Comparison of ENCODE assay signal across 18 cellular contexts in genomic region chr1:154236855-154237254, GRCh38. TPM values are rescaled to one million over a fixed set of nuclear protein-coding genes. Genes with fewer than 3 reads are reported as not detected.
DNase-seq lines count a peak whose midpoint lies in the region; ATAC-seq, FAIRE-seq and TF ChIP-seq lines count a peak whose summit lies in the region.
"Had no signal": no experiment of that assay in that cellular context is flagged by ENCODE, and none has a peak within 500 bp of the region (broad histone marks: within the 10 kb centered on the region; RNA-seq: fewer than 3 reads in every experiment).

No MANE protein-coding gene starts in this region.

- in situ Hi-C loops in HepG2 (cut with HindIII; ENCODE audit: extremely low pct_ligation_motif_present, low pct_unique_long_range_greater_than_20kb) = no loop called here

- FAIRE-seq in HepG2 (lab: Jason Lieb, UNC) = no peak

- DNase-seq in activated CD4-positive, alpha-beta T cell treated with anti-CD3 and anti-CD28 coated beads for 36 hours = no peak
- DNase-seq in activated CD4-positive, alpha-beta T cell treated with anti-CD3 and anti-CD28 coated beads, Interleukin-2, amount 50 U/mL, for 1 hour = no peak
- DNase-seq in Caco-2 (no peak), HepG2 (ENCODE audit: low spot score) (no peak), GM19238 (ENCODE audit: insufficient read length, low spot score) (no peak), NCI-H524 treated with DMSO at 0.1 percent for 48 hours (lab: John Stamatoyannopoulos, UW) (no peak)
- DNase-seq in stimulated activated effector memory CD8-positive, alpha-beta T cell treated with anti-CD3 and anti-CD28 coated beads, Interleukin-12 subunit alpha, Interleukin-12 subunit beta, amount 100 ng/mL, for 72 hours (ENCODE audit: low spot score in 2 of 2) = no peak
- DNase-seq: Calu3, DMS 273 treated with DMSO at 0.1 percent for 48 hours, H7 had no signal

- H3K4me3 Mint-ChIP-seq in activated CD4-positive, alpha-beta T cell treated with anti-CD3 and anti-CD28 coated beads for 36 hours = no peak overlapping the region
- H3K4me3 Mint-ChIP-seq in Caco-2 (ENCODE audit: unreplicated experiment) = peak overlapping the region; percentile 6
- no peak overlapping the region for H3K4me3 Mint-ChIP-seq in stimulated activated effector memory CD8-positive, alpha-beta T cell treated with anti-CD3 and anti-CD28 coated beads, Interleukin-12 subunit alpha, Interleukin-12 subunit beta, amount 100 ng/mL, for 72 hours
- H3K4me3 Mint-ChIP-seq: CD14-positive monocyte, GM23338, IgD-negative memory B cell had no signal

- H3K9me3 ChIP-seq in Caco-2 = no peaks in the 10 kb centered on the region
- H3K9me3 ChIP-seq in HepG2 (ENCODE audit: low read length) = no peaks in the 10 kb centered on the region

- peaks cover 27% of the 10 kb centered on the region for H3K4me1 ChIP-seq in Caco-2
- H3K4me1 ChIP-seq in HepG2 (ENCODE audit: insufficient read depth, low read length) = peaks cover 57% of the 10 kb centered on the region

- TF ChIP-seq EP300 in HepG2 (IDR thresholded peaks at IDR 0.05; ENCODE audit: low read depth in 2 of 2, low read length in 2 of 2) (no peak), HepG2 (CRISPR knock-in tag; IDR thresholded peaks at IDR 0.05; ENCODE audit: borderline replicate concordance) (no peak)

- H4K20me1 ChIP-seq in HepG2 (ENCODE audit: insufficient read depth, low read length) = 0 out of 2 replicates have a peak, but pooled peaks cover 4% of the 10 kb centered on the region

- no peak for ATAC-seq in activated CD4-positive, alpha-beta T cell treated with anti-CD3 and anti-CD28 coated beads for 36 hours
- ATAC-seq in HepG2 = no peak
- no peak for ATAC-seq in stimulated activated effector memory CD8-positive, alpha-beta T cell treated with anti-CD3 and anti-CD28 coated beads, Interleukin-12 subunit alpha, Interleukin-12 subunit beta, amount 100 ng/mL, for 72 hours
- ATAC-seq: GM23338 had no signal

- peak overlapping the region; percentile 64 for H3K4me2 ChIP-seq in HepG2 (ENCODE audit: low read depth, low read length)
- H3K4me2 ChIP-seq: GM23338 had no signal

- H3K9me3 Mint-ChIP-seq in activated CD4-positive, alpha-beta T cell treated with anti-CD3 and anti-CD28 coated beads for 36 hours (ENCODE audit: low read depth) = no peaks in the 10 kb centered on the region
- no peaks in the 10 kb centered on the region for H3K9me3 Mint-ChIP-seq in Caco-2 (ENCODE audit: unreplicated experiment)
- H3K9me3 Mint-ChIP-seq in stimulated activated effector memory CD8-positive, alpha-beta T cell treated with anti-CD3 and anti-CD28 coated beads, Interleukin-12 subunit alpha, Interleukin-12 subunit beta, amount 100 ng/mL, for 72 hours = no peaks in the 10 kb centered on the region
- H3K9me3 Mint-ChIP-seq: CD14-positive monocyte, GM23338, IgD-negative memory B cell had no signal

- 60% methylated on average over 4 of the region's 4 CpGs for WGBS in HepG2 (ENCODE audit: low lambda C conversion rate)

- H3K27me3 Mint-ChIP-seq in activated CD4-positive, alpha-beta T cell treated with anti-CD3 and anti-CD28 coated beads for 36 hours = no peaks in the 10 kb centered on the region
- no peaks in the 10 kb centered on the region for H3K27me3 Mint-ChIP-seq in Caco-2 (ENCODE audit: insufficient read depth, unreplicated experiment)
- H3K27me3 Mint-ChIP-seq: IgD-negative memory B cell had no signal

- no peak for TF ChIP-seq RAD21 in HepG2 (CRISPR knock-in tag; IDR thresholded peaks at IDR 0.05)

- CTCF ChIA-PET in activated CD4-positive, alpha-beta T cell treated with anti-CD3 and anti-CD28 coated beads for 36 hours (lab: Charles Lee) = no interaction called here
- CTCF ChIA-PET in Caco-2 (lab: Charles Lee) = no interaction called here
- CTCF ChIA-PET in HepG2 (lab: Yijun Ruan, JAX; ENCODE audit: low intra/inter-chr PET ratio, low total read pairs) = no interaction called here

- H3K36me3 Mint-ChIP-seq in activated CD4-positive, alpha-beta T cell treated with anti-CD3 and anti-CD28 coated beads for 36 hours (ENCODE audit: low read depth) = peaks cover 64% of the 10 kb centered on the region
- H3K36me3 Mint-ChIP-seq in Caco-2 (ENCODE audit: insufficient read depth, unreplicated experiment) = peaks cover 99% of the 10 kb centered on the region
- peaks cover 100% of the 10 kb centered on the region for H3K36me3 Mint-ChIP-seq in stimulated activated effector memory CD8-positive, alpha-beta T cell treated with anti-CD3 and anti-CD28 coated beads, Interleukin-12 subunit alpha, Interleukin-12 subunit beta, amount 100 ng/mL, for 72 hours

- H3K79me2 ChIP-seq in HepG2 (ENCODE audit: insufficient read depth, low read length) = peaks cover 35% of the 10 kb centered on the region

- intact Hi-C loops in activated CD4-positive, alpha-beta T cell treated with anti-CD3 and anti-CD28 coated beads for 36 hours (cut with DNase I, micrococcal nuclease) = loop anchor here in 1 of 2 experiments (1.0 kb wide), 1 partner anchor 9 kb away; no protein-coding TSS in a partner anchor
- intact Hi-C loops in Caco-2 (cut with micrococcal nuclease; ENCODE audit: unreplicated experiment) (loop anchor here (1.0 kb wide), 3 partner anchors 15 to 51 kb away; partner anchors contain the start of gene HAX1), HepG2 (cut with micrococcal nuclease; ENCODE audit: unreplicated experiment) (loop anchor here (2.0 kb wide), 1 partner anchor 16 kb away; the partner anchor contains the start of gene UBAP2L)

- H3K27ac ChIP-seq in HepG2 (ENCODE audit: extremely low read length, insufficient read depth, low read length) = peak overlapping the region; percentile 80
- H3K27ac ChIP-seq: 22Rv1 had no signal

- peaks cover 27% of the 10 kb centered on the region for H3K4me1 Mint-ChIP-seq in activated CD4-positive, alpha-beta T cell treated with anti-CD3 and anti-CD28 coated beads for 36 hours
- peaks cover 27% of the 10 kb centered on the region for H3K4me1 Mint-ChIP-seq in Caco-2 (ENCODE audit: low read depth, unreplicated experiment)
- peaks cover 21% of the 10 kb centered on the region for H3K4me1 Mint-ChIP-seq in stimulated activated effector memory CD8-positive, alpha-beta T cell treated with anti-CD3 and anti-CD28 coated beads, Interleukin-12 subunit alpha, Interleukin-12 subunit beta, amount 100 ng/mL, for 72 hours
- H3K4me1 Mint-ChIP-seq: CD14-positive monocyte, GM23338 had no signal

- TF ChIP-seq CTCF in Caco-2 (IDR thresholded peaks at IDR 0.05; ENCODE audit: insufficient read depth in 1 of 2, low read depth in 1 of 2, low read length in 1 of 2, severe bottlenecking in 1 of 2, unreplicated experiment in 1 of 2) (no peak), HepG2 (CRISPR knock-in tag; IDR thresholded peaks at IDR 0.05) (no peak)

- peak overlapping the region; percentile 17 for H3K27ac Mint-ChIP-seq in activated CD4-positive, alpha-beta T cell treated with anti-CD3 and anti-CD28 coated beads for 36 hours
- no peak overlapping the region for H3K27ac Mint-ChIP-seq in Caco-2 (ENCODE audit: unreplicated experiment)
- peak overlapping the region; percentile 23 for H3K27ac Mint-ChIP-seq in stimulated activated effector memory CD8-positive, alpha-beta T cell treated with anti-CD3 and anti-CD28 coated beads, Interleukin-12 subunit alpha, Interleukin-12 subunit beta, amount 100 ng/mL, for 72 hours
- H3K27ac Mint-ChIP-seq: GM23338, IgD-negative memory B cell had no signal

- no peak overlapping the region for H2AFZ ChIP-seq in HepG2 (ENCODE audit: low read length)
- H2AFZ ChIP-seq: GM23338 had no signal

- BruUV-seq in Caco-2 (replicated peaks; lab: Mats Ljungman, UMichigan) = no TSS peak
- no TSS peak for BruUV-seq in HepG2 (replicated peaks; lab: Mats Ljungman, UMichigan)

- H3K36me3 ChIP-seq in Caco-2 (ENCODE audit: control insufficient read depth, insufficient read depth, low read length) = peaks cover 8% of the 10 kb centered on the region
- peaks cover 21 to 64% of the 10 kb centered on the region in 2 experiments for H3K36me3 ChIP-seq in HepG2 (replicated peaks in 1 of 2; ENCODE audit: control insufficient read depth in 1 of 2, insufficient read depth in 2 of 2, low read length in 2 of 2)

- H3K4me3 ChIP-seq in Caco-2 (ENCODE audit: low read depth, low read length) (no peak overlapping the region), HepG2 (replicated peaks in 1 of 3; ENCODE audit: insufficient read depth in 1 of 3, low read depth in 2 of 3, low read length in 3 of 3) (peak overlapping the region in 1 of 3 experiments; percentile 49; a peak in 1 of 6 replicates)
- H3K4me3 ChIP-seq: GM23338 had no signal

- no peaks in the 10 kb centered on the region for H3K27me3 ChIP-seq in Caco-2 (replicated peaks; ENCODE audit: control insufficient read depth, insufficient read depth, low read length)
- H3K27me3 ChIP-seq in HepG2 (ENCODE audit: control insufficient read depth in 1 of 2, insufficient read depth in 2 of 2, low read length in 2 of 2) = no peaks in the 10 kb centered on the region

- no peak for TF ChIP-seq POLR2A in HepG2 (IDR thresholded peaks at IDR 0.05; ENCODE audit: insufficient read depth in 1 of 2, low read depth in 2 of 2, low read length in 2 of 2)

- POLR2A ChIA-PET in activated CD4-positive, alpha-beta T cell treated with anti-CD3 and anti-CD28 coated beads for 36 hours (lab: Charles Lee) = no interaction called here
- POLR2A ChIA-PET in Caco-2 (lab: Charles Lee) = no interaction called here
- POLR2A ChIA-PET in HepG2 (lab: Yijun Ruan, JAX) = interaction anchor here (0.8 to 5.1 kb wide), 2 partner anchors 13 to 17 kb away, joined by 3 to 29 read pairs; partner anchors contain the start of gene UBAP2L

- peak overlapping the region; percentile 38; the same call in 1 of the 2 replicates for H3K9ac ChIP-seq in HepG2 (ENCODE audit: insufficient read depth, low read depth, low read length)

RNA-seq across cellular contexts. Expression of gene UBAP2L, which starts 16.1 kb away (rescaled TPM):
- 100 to 1,000 TPM; 205 to 255 TPM for total RNA-seq in activated CD4-positive, alpha-beta T cell treated with anti-CD3 and anti-CD28 coated beads for 36 hours
- total RNA-seq in Caco-2 (2022) (195 and 198 TPM in 2 replicates), HepG2 (2016; rRNA removed; fragmentation: Illumina TruSeq; extraction: Trizol) (74.2 and 75.9 TPM in 2 replicates)
- total RNA-seq in HepG2 (2016; cell fraction: cytosol; rRNA removed; fragmentation: Illumina TruSeq; extraction: Trizol; ENCODE audit: low read depth) = 32.2 and 32.3 TPM in 2 replicates
- total RNA-seq in HepG2 (2016; cell fraction: insoluble cytoplasmic fraction; rRNA removed; fragmentation: Illumina TruSeq; extraction: Trizol) = 62.4 and 77.2 TPM in 2 replicates
- 48.4 and 51.5 TPM in 2 replicates for total RNA-seq in HepG2 (2016; cell fraction: membrane; rRNA removed; fragmentation: Illumina TruSeq; extraction: Trizol)
- total RNA-seq in HepG2 (2016; cell fraction: nucleus; rRNA removed; fragmentation: Illumina TruSeq; extraction: Trizol) = 90.2 and 98.9 TPM in 2 replicates
- polyA plus RNA-seq in HepG2 (2011; rRNA removed) = 140 and 159 TPM in 2 replicates
- 59.5 and 64.7 TPM in 2 replicates for polyA plus RNA-seq in HepG2 (2011; cell fraction: cytosol; rRNA removed)
- polyA plus RNA-seq in HepG2 (2011; cell fraction: nucleus; rRNA removed) = 243 and 295 TPM in 2 replicates
- polyA plus RNA-seq in HepG2 (2012) = 73.3 and 82.5 TPM in 2 replicates
- 27.7 and 30.6 TPM in 2 replicates for polyA plus RNA-seq in HepG2 (2016; cell fraction: cytosol; fragmentation: Illumina TruSeq; extraction: Trizol; ENCODE audit: low read depth)
- polyA plus RNA-seq in HepG2 (2016; cell fraction: insoluble cytoplasmic fraction; fragmentation: Illumina TruSeq; extraction: Trizol; ENCODE audit: low read depth) = 83.4 and 108 TPM in 2 replicates
- polyA plus RNA-seq in HepG2 (2016; cell fraction: membrane; fragmentation: Illumina TruSeq; extraction: Trizol; ENCODE audit: low read depth) = 43.4 and 53.2 TPM in 2 replicates
- polyA plus RNA-seq in HepG2 (2016; cell fraction: nucleus; fragmentation: Illumina TruSeq; extraction: Trizol; ENCODE audit: insufficient read depth, low read depth) = 205 and 223 TPM in 2 replicates
- polyA minus RNA-seq in HepG2 (2011; rRNA and poly(A)+ RNA removed; ENCODE audit: low replicate concordance) = 231 and 359 TPM in 2 replicates
- 29.0 and 31.7 TPM in 2 replicates for polyA minus RNA-seq in HepG2 (2011; cell fraction: cytosol; rRNA and poly(A)+ RNA removed)
- polyA minus RNA-seq in HepG2 (2011; cell fraction: nucleus; rRNA and poly(A)+ RNA removed) = 310 and 330 TPM in 2 replicates

RNA-seq across cellular contexts. Expression of gene CFAP141, which starts 30.7 kb away (rescaled TPM):
- not detected for total RNA-seq in activated CD4-positive, alpha-beta T cell treated with anti-CD3 and anti-CD28 coated beads for 36 hours
- not detected in 2 replicates for total RNA-seq in Caco-2 (2022)
- total RNA-seq in HepG2 (2016; rRNA removed; fragmentation: Illumina TruSeq; extraction: Trizol) = not detected in 2 replicates
- not detected in 2 replicates for total RNA-seq in HepG2 (2016; cell fraction: cytosol; rRNA removed; fragmentation: Illumina TruSeq; extraction: Trizol; ENCODE audit: low read depth)
- not detected in 2 replicates for total RNA-seq in HepG2 (2016; cell fraction: insoluble cytoplasmic fraction; rRNA removed; fragmentation: Illumina TruSeq; extraction: Trizol)
- total RNA-seq in HepG2 (2016; cell fraction: membrane; rRNA removed; fragmentation: Illumina TruSeq; extraction: Trizol) = not detected in 2 replicates
- not detected in 2 replicates for total RNA-seq in HepG2 (2016; cell fraction: nucleus; rRNA removed; fragmentation: Illumina TruSeq; extraction: Trizol)
- polyA plus RNA-seq in HepG2 (2011; rRNA removed) = not detected in 2 replicates
- polyA plus RNA-seq in HepG2 (2011; cell fraction: cytosol; rRNA removed) = not detected in 2 replicates
- polyA plus RNA-seq in HepG2 (2011; cell fraction: nucleus; rRNA removed) = not detected in 2 replicates
- polyA plus RNA-seq in HepG2 (2012) = not detected in 2 replicates
- polyA plus RNA-seq in HepG2 (2016; cell fraction: cytosol; fragmentation: Illumina TruSeq; extraction: Trizol; ENCODE audit: low read depth) = not detected in 2 replicates
- not detected in 2 replicates for polyA plus RNA-seq in HepG2 (2016; cell fraction: insoluble cytoplasmic fraction; fragmentation: Illumina TruSeq; extraction: Trizol; ENCODE audit: low read depth)
- polyA plus RNA-seq in HepG2 (2016; cell fraction: membrane; fragmentation: Illumina TruSeq; extraction: Trizol; ENCODE audit: low read depth) = not detected in 2 replicates
- polyA plus RNA-seq in HepG2 (2016; cell fraction: nucleus; fragmentation: Illumina TruSeq; extraction: Trizol; ENCODE audit: insufficient read depth, low read depth) = not detected in 2 replicates
- polyA minus RNA-seq in HepG2 (2011; rRNA and poly(A)+ RNA removed; ENCODE audit: low replicate concordance) = not detected in 2 replicates
- not detected in 2 replicates for polyA minus RNA-seq in HepG2 (2011; cell fraction: cytosol; rRNA and poly(A)+ RNA removed)
- polyA minus RNA-seq in HepG2 (2011; cell fraction: nucleus; rRNA and poly(A)+ RNA removed) = not detected in 2 replicates
- total RNA-seq: A673, Calu3, Daoy, GM23338, H7, HT-29 had no signal
- polyA plus RNA-seq: BJ, CD14-positive monocyte, GM23338, IgD-negative memory B cell had no signal

RNA-seq across cellular contexts. Expression of gene HAX1, which starts 35.6 kb away (rescaled TPM):
- total RNA-seq in activated CD4-positive, alpha-beta T cell treated with anti-CD3 and anti-CD28 coated beads for 36 hours = 100 to 1,000 TPM; 177 to 225 TPM
- total RNA-seq in Caco-2 (2022) = 135 and 138 TPM in 2 replicates
- total RNA-seq in HepG2 (2016; rRNA removed; fragmentation: Illumina TruSeq; extraction: Trizol) = 89.2 and 104 TPM in 2 replicates
- 42.6 and 45.4 TPM in 2 replicates for total RNA-seq in HepG2 (2016; cell fraction: cytosol; rRNA removed; fragmentation: Illumina TruSeq; extraction: Trizol; ENCODE audit: low read depth)
- total RNA-seq in HepG2 (2016; cell fraction: insoluble cytoplasmic fraction; rRNA removed; fragmentation: Illumina TruSeq; extraction: Trizol) = 96.4 and 107 TPM in 2 replicates
- 89.9 and 90.2 TPM in 2 replicates for total RNA-seq in HepG2 (2016; cell fraction: membrane; rRNA removed; fragmentation: Illumina TruSeq; extraction: Trizol)
- total RNA-seq in HepG2 (2016; cell fraction: nucleus; rRNA removed; fragmentation: Illumina TruSeq; extraction: Trizol) = 50.1 and 56.3 TPM in 2 replicates
- polyA plus RNA-seq in HepG2 (2011; rRNA removed) = 120 and 128 TPM in 2 replicates
- polyA plus RNA-seq in HepG2 (2011; cell fraction: cytosol; rRNA removed) = 106 TPM in 2 replicates
- 70.0 and 84.2 TPM in 2 replicates for polyA plus RNA-seq in HepG2 (2011; cell fraction: nucleus; rRNA removed)
- 64.9 and 90.6 TPM in 2 replicates for polyA plus RNA-seq in HepG2 (2012)
- 44.0 and 44.7 TPM in 2 replicates for polyA plus RNA-seq in HepG2 (2016; cell fraction: cytosol; fragmentation: Illumina TruSeq; extraction: Trizol; ENCODE audit: low read depth)
- polyA plus RNA-seq in HepG2 (2016; cell fraction: insoluble cytoplasmic fraction; fragmentation: Illumina TruSeq; extraction: Trizol; ENCODE audit: low read depth) = 101 and 113 TPM in 2 replicates
- 76.6 and 79.0 TPM in 2 replicates for polyA plus RNA-seq in HepG2 (2016; cell fraction: membrane; fragmentation: Illumina TruSeq; extraction: Trizol; ENCODE audit: low read depth)
- 86.4 and 97.4 TPM in 2 replicates for polyA plus RNA-seq in HepG2 (2016; cell fraction: nucleus; fragmentation: Illumina TruSeq; extraction: Trizol; ENCODE audit: insufficient read depth, low read depth)
- polyA minus RNA-seq in HepG2 (2011; rRNA and poly(A)+ RNA removed; ENCODE audit: low replicate concordance) = 75.0 and 215 TPM in 2 replicates
- 29.9 and 30.5 TPM in 2 replicates for polyA minus RNA-seq in HepG2 (2011; cell fraction: cytosol; rRNA and poly(A)+ RNA removed)
- polyA minus RNA-seq in HepG2 (2011; cell fraction: nucleus; rRNA and poly(A)+ RNA removed) = 16.0 and 25.0 TPM in 2 replicates

RNA-seq across cellular contexts. Expression of gene TPM3, which starts 45.0 kb away (rescaled TPM):
- total RNA-seq in activated CD4-positive, alpha-beta T cell treated with anti-CD3 and anti-CD28 coated beads for 36 hours = 100 to 1,000 TPM; 682 to 842 TPM
- total RNA-seq in Caco-2 (2022) (681 and 698 TPM in 2 replicates), HepG2 (2016; rRNA removed; fragmentation: Illumina TruSeq; extraction: Trizol) (307 and 481 TPM in 2 replicates)
- total RNA-seq in HepG2 (2016; cell fraction: cytosol; rRNA removed; fragmentation: Illumina TruSeq; extraction: Trizol; ENCODE audit: low read depth) = 53.8 and 55.7 TPM in 2 replicates
- 323 and 475 TPM in 2 replicates for total RNA-seq in HepG2 (2016; cell fraction: insoluble cytoplasmic fraction; rRNA removed; fragmentation: Illumina TruSeq; extraction: Trizol)
- 138 and 148 TPM in 2 replicates for total RNA-seq in HepG2 (2016; cell fraction: membrane; rRNA removed; fragmentation: Illumina TruSeq; extraction: Trizol)
- total RNA-seq in HepG2 (2016; cell fraction: nucleus; rRNA removed; fragmentation: Illumina TruSeq; extraction: Trizol) = 108 and 115 TPM in 2 replicates
- polyA plus RNA-seq in HepG2 (2011; rRNA removed) = 131 and 160 TPM in 2 replicates
- 118 and 149 TPM in 2 replicates for polyA plus RNA-seq in HepG2 (2011; cell fraction: cytosol; rRNA removed)
- 45.9 and 62.4 TPM in 2 replicates for polyA plus RNA-seq in HepG2 (2011; cell fraction: nucleus; rRNA removed)
- 153 and 194 TPM in 2 replicates for polyA plus RNA-seq in HepG2 (2012)
- polyA plus RNA-seq in HepG2 (2016; cell fraction: cytosol; fragmentation: Illumina TruSeq; extraction: Trizol; ENCODE audit: low read depth) = 89.5 and 101 TPM in 2 replicates
- 611 and 615 TPM in 2 replicates for polyA plus RNA-seq in HepG2 (2016; cell fraction: insoluble cytoplasmic fraction; fragmentation: Illumina TruSeq; extraction: Trizol; ENCODE audit: low read depth)
- 145 TPM in 2 replicates for polyA plus RNA-seq in HepG2 (2016; cell fraction: membrane; fragmentation: Illumina TruSeq; extraction: Trizol; ENCODE audit: low read depth)
- 192 and 200 TPM in 2 replicates for polyA plus RNA-seq in HepG2 (2016; cell fraction: nucleus; fragmentation: Illumina TruSeq; extraction: Trizol; ENCODE audit: insufficient read depth, low read depth)
- 66.0 and 182 TPM in 2 replicates for polyA minus RNA-seq in HepG2 (2011; rRNA and poly(A)+ RNA removed; ENCODE audit: low replicate concordance)
- 56.6 and 67.6 TPM in 2 replicates for polyA minus RNA-seq in HepG2 (2011; cell fraction: cytosol; rRNA and poly(A)+ RNA removed)
- polyA minus RNA-seq in HepG2 (2011; cell fraction: nucleus; rRNA and poly(A)+ RNA removed) = 52.8 and 54.2 TPM in 2 replicates
